In genomic region chr14:60343571-60344071, GRCh38 we compare ENCODE assay signal across 34 cellular contexts.
"Had no signal": no experiment of that assay in that cellular context is flagged by ENCODE, and none has a peak within 500 bp of the region (broad histone marks: within the 10 kb centered on the region; RNA-seq: fewer than 3 reads in every experiment).

No MANE protein-coding gene starts in this region.

- H3K27ac ChIP-seq: ascending aorta, coronary artery, dorsolateral prefrontal cortex, gastrocnemius medialis, left ventricle myocardium inferior, skin epidermis, suprapubic skin, tibial artery, upper lobe of right lung, WERI-Rb-1 had no signal

- DNase-seq: activated CD4-positive, alpha-beta memory T cell treated with anti-CD3 and anti-CD28 coated beads, Interleukin-2, amount 10 ng/mL, durations not matched to agents 7 days and 5 days; activated CD4-positive, alpha-beta T cell treated with anti-CD3 and anti-CD28 coated beads for 48 hours; activated CD8-positive, alpha-beta memory T cell treated with anti-CD3 and anti-CD28 coated beads, Interleukin-2, amount 50 U/mL, for 48 hours; activated gamma-delta T cell; activated naive CD4-positive, alpha-beta T cell treated with anti-CD3 and anti-CD28 coated beads, Interleukin-2, amount 10 ng/mL, durations not matched to agents 7 days and 5 days; activated naive CD8-positive, alpha-beta T cell treated with anti-CD3 and anti-CD28 coated beads, Interleukin-2, amount 10 ng/mL, durations not matched to agents 7 days and 5 days; activated T-cell treated with anti-CD3 and anti-CD28 coated beads, Interleukin-2, amount 50 U/mL, for 24 hours; dorsolateral prefrontal cortex; effector memory CD4-positive, alpha-beta T cell; erythroblast; gastrocnemius medialis; glutamatergic neuron; left ventricle myocardium inferior; mesendoderm; mucosa of descending colon; retina; stimulated activated CD4-positive, alpha-beta T cell treated with anti-CD3 and anti-CD28 coated beads, Interleukin-4, amount 100 ng/mL, for 24 hours; T-helper 17 cell; T1000; tibial artery; upper lobe of right lung; WERI-Rb-1 had no signal

- H3K9me3 ChIP-seq: ascending aorta, gastrocnemius medialis, left ventricle myocardium inferior, mucosa of descending colon, suprapubic skin, tibial artery, upper lobe of right lung had no signal

- ATAC-seq: activated CD4-positive, CD25-positive, alpha-beta regulatory T cell treated with anti-CD3 and anti-CD28 coated beads, Interleukin-2, amount 50 U/mL, for 24 hours; gastrocnemius medialis; mucosa of descending colon; natural killer cell treated with Interleukin-12 subunit alpha and Interleukin-12 subunit beta and Interleukin-15 and Interleukin-18, amount 100 ng/mL, for 72 hours; sciatic nerve; stimulated activated memory B cell treated with anti-CD40 and anti-IgM and Interleukin-4, amounts not matched to agents 10 μg/mL and 1 μg/mL and 100 μg/mL, for 72 hours; T-helper 17 cell; upper lobe of right lung had no signal

- H3K36me3 Mint-ChIP-seq: activated naive CD4-positive, alpha-beta T cell treated with anti-CD3 and anti-CD28 coated beads, Interleukin-2, amount 10 ng/mL, durations not matched to agents 7 days and 5 days; brain; stimulated activated memory B cell treated with anti-CD40 and anti-IgM and Interleukin-4, amounts not matched to agents 10 μg/mL and 1 μg/mL and 100 μg/mL, for 72 hours had no signal

- H3K4me3 ChIP-seq: ascending aorta, coronary artery, dorsolateral prefrontal cortex, gastrocnemius medialis, left ventricle myocardium inferior, lung, mucosa of descending colon, skin epidermis, suprapubic skin, tibial artery, upper lobe of right lung had no signal

- H3K4me1 ChIP-seq: ascending aorta, left ventricle myocardium inferior, suprapubic skin, tibial artery, upper lobe of right lung had no signal

- H3K27me3 Mint-ChIP-seq: activated naive CD4-positive, alpha-beta T cell treated with anti-CD3 and anti-CD28 coated beads, Interleukin-2, amount 10 ng/mL, durations not matched to agents 7 days and 5 days had no signal

- H3K27me3 ChIP-seq: ascending aorta, dorsolateral prefrontal cortex, gastrocnemius medialis, suprapubic skin, tibial artery had no signal

- H3K4me1 Mint-ChIP-seq: activated CD4-positive, alpha-beta memory T cell treated with anti-CD3 and anti-CD28 coated beads, Interleukin-2, amount 10 ng/mL, durations not matched to agents 7 days and 5 days; activated naive CD4-positive, alpha-beta T cell treated with anti-CD3 and anti-CD28 coated beads, Interleukin-2, amount 10 ng/mL, durations not matched to agents 7 days and 5 days; brain; stimulated activated memory B cell treated with anti-CD40 and anti-IgM and Interleukin-4, amounts not matched to agents 10 μg/mL and 1 μg/mL and 100 μg/mL, for 72 hours had no signal

- H3K36me3 ChIP-seq: ascending aorta, gastrocnemius medialis, left ventricle myocardium inferior, suprapubic skin, tibial artery, upper lobe of right lung, WERI-Rb-1 had no signal

- H3K9me3 Mint-ChIP-seq: activated CD4-positive, alpha-beta memory T cell treated with anti-CD3 and anti-CD28 coated beads, Interleukin-2, amount 10 ng/mL, durations not matched to agents 7 days and 5 days; activated naive CD4-positive, alpha-beta T cell treated with anti-CD3 and anti-CD28 coated beads, Interleukin-2, amount 10 ng/mL, durations not matched to agents 7 days and 5 days; activated naive CD8-positive, alpha-beta T cell treated with anti-CD3 and anti-CD28 coated beads, Interleukin-2, amount 10 ng/mL, durations not matched to agents 7 days and 5 days; activated T-cell treated with anti-CD3 and anti-CD28 coated beads, Interleukin-2, amount 50 U/mL, for 24 hours; natural killer cell treated with Interleukin-12 subunit alpha and Interleukin-12 subunit beta and Interleukin-15 and Interleukin-18, amount 100 ng/mL, for 72 hours; stimulated activated memory B cell treated with anti-CD40 and anti-IgM and Interleukin-4, amounts not matched to agents 10 μg/mL and 1 μg/mL and 100 μg/mL, for 72 hours had no signal

- H3K4me3 Mint-ChIP-seq: activated CD4-positive, alpha-beta memory T cell treated with anti-CD3 and anti-CD28 coated beads, Interleukin-2, amount 10 ng/mL, durations not matched to agents 7 days and 5 days; activated naive CD4-positive, alpha-beta T cell treated with anti-CD3 and anti-CD28 coated beads, Interleukin-2, amount 10 ng/mL, durations not matched to agents 7 days and 5 days; activated naive CD8-positive, alpha-beta T cell treated with anti-CD3 and anti-CD28 coated beads, Interleukin-2, amount 10 ng/mL, durations not matched to agents 7 days and 5 days; activated T-cell treated with anti-CD3 and anti-CD28 coated beads, Interleukin-2, amount 50 U/mL, for 24 hours; brain; natural killer cell treated with Interleukin-12 subunit alpha and Interleukin-12 subunit beta and Interleukin-15 and Interleukin-18, amount 100 ng/mL, for 72 hours; stimulated activated memory B cell treated with anti-CD40 and anti-IgM and Interleukin-4, amounts not matched to agents 10 μg/mL and 1 μg/mL and 100 μg/mL, for 72 hours; T-helper 17 cell had no signal

- H3K27ac Mint-ChIP-seq: activated CD4-positive, alpha-beta memory T cell treated with anti-CD3 and anti-CD28 coated beads, Interleukin-2, amount 10 ng/mL, durations not matched to agents 7 days and 5 days; activated naive CD4-positive, alpha-beta T cell treated with anti-CD3 and anti-CD28 coated beads, Interleukin-2, amount 10 ng/mL, durations not matched to agents 7 days and 5 days; activated naive CD8-positive, alpha-beta T cell treated with anti-CD3 and anti-CD28 coated beads, Interleukin-2, amount 10 ng/mL, durations not matched to agents 7 days and 5 days; activated T-cell treated with anti-CD3 and anti-CD28 coated beads, Interleukin-2, amount 50 U/mL, for 24 hours; brain; natural killer cell treated with Interleukin-12 subunit alpha and Interleukin-12 subunit beta and Interleukin-15 and Interleukin-18, amount 100 ng/mL, for 72 hours; progenitor cell of endocrine pancreas; stimulated activated memory B cell treated with anti-CD40 and anti-IgM and Interleukin-4, amounts not matched to agents 10 μg/mL and 1 μg/mL and 100 μg/mL, for 72 hours; T-helper 17 cell had no signal

- FAIRE-seq: islet of Langerhans had no signal
